In genomic region chrX:24643116-24643515, GRCh38 we compare ENCODE assay signal across 29 cellular contexts. TPM values are rescaled to one million over a fixed set of nuclear protein-coding genes. Genes with fewer than 3 reads are reported as not detected.
DNase-seq lines count a peak whose midpoint lies in the region; FAIRE-seq and TF ChIP-seq lines count a peak whose summit lies in the region.
"Had no signal": no experiment of that assay in that cellular context is flagged by ENCODE, and none has a peak within 500 bp of the region (broad histone marks: within the 10 kb centered on the region; RNA-seq: fewer than 3 reads in every experiment).

No MANE protein-coding gene starts in this region.

- peaks cover 27% of the 10 kb centered on the region for H3F3A ChIP-seq in neural progenitor cell (ENCODE audit: low read depth)

- no peaks in the 10 kb centered on the region for H3K9me3 ChIP-seq in neural progenitor cell (ENCODE audit: low read depth)
- H3K9me3 ChIP-seq: stomach, tibial artery had no signal

- no peak overlapping the region for H3K4me3 ChIP-seq in bronchial epithelial cell (ENCODE audit: low read depth, low read length)
- no peak overlapping the region for H3K4me3 ChIP-seq in neural progenitor cell
- H3K4me3 ChIP-seq: stomach, tibial artery had no signal

- no peak overlapping the region for H2AFZ ChIP-seq in neural progenitor cell (replicated peaks)

- DNase-seq in DMS53 (lab: John Stamatoyannopoulos, UW): peak; percentile 41
- DNase-seq in DMS53 treated with DMSO at 0.1 percent for 48 hours (lab: John Stamatoyannopoulos, UW; ENCODE audit: unreplicated experiment): no peak
- DNase-seq in NCI-H460 (ENCODE audit: extremely low read depth, low read depth): peak; percentile 39
- DNase-seq in bronchial epithelial cell (ENCODE audit: low read depth): peak; percentile 79
- DNase-seq in iris pigment epithelial cell (ENCODE audit: low read depth): peak; percentile 60
- DNase-seq in neural progenitor cell (ENCODE audit: low spot score): no peak
- no peak for DNase-seq in activated CD4-positive, alpha-beta memory T cell treated with anti-CD3 and anti-CD28 coated beads, Interleukin-2, amount 10 ng/mL, durations not matched to agents 7 days and 5 days
- no peak for DNase-seq in superior temporal gyrus (ENCODE audit: extremely low spot score)
- DNase-seq: 8988T; activated CD4-positive, alpha-beta memory T cell treated with anti-CD3 and anti-CD28 coated beads for 36 hours; aorta; CD4-positive, alpha-beta memory T cell; cortex of kidney; DMS 273 treated with DMSO at 0.1 percent for 48 hours; HCEC 1CT; NCI-H1092; NCI-H187; NCI-H526; retina; stimulated activated CD4-positive, alpha-beta T cell treated with anti-CD3 and anti-CD28 coated beads, Interleukin-2, amount 100 ng/mL, for 24 hours; stomach; T-cell; tibial artery had no signal

- CTCF ChIA-PET in activated CD4-positive, alpha-beta memory T cell treated with anti-CD3 and anti-CD28 coated beads, Interleukin-2, amount 10 ng/mL, durations not matched to agents 7 days and 5 days (lab: Charles Lee): no interaction called here

- FAIRE-seq in bronchial epithelial cell (lab: Jason Lieb, UNC): no peak
- FAIRE-seq: G401.6, GM19239, HTR-8/SVneo, RCC 7860 had no signal

- no peak overlapping the region for H3K27ac Mint-ChIP-seq in neural progenitor cell
- H3K27ac Mint-ChIP-seq in activated CD4-positive, alpha-beta memory T cell treated with anti-CD3 and anti-CD28 coated beads, Interleukin-2, amount 10 ng/mL, durations not matched to agents 7 days and 5 days: no peak overlapping the region
- H3K27ac Mint-ChIP-seq: activated CD4-positive, alpha-beta memory T cell treated with anti-CD3 and anti-CD28 coated beads for 36 hours; activated naive CD4-positive, alpha-beta T cell treated with anti-CD3 and anti-CD28 coated beads, Interleukin-2, amount 50 U/mL, for 72 hours; CD4-positive, alpha-beta memory T cell; nephron; T-cell had no signal

- peaks cover 22% of the 10 kb centered on the region for H3K4me1 ChIP-seq in neural progenitor cell

- H3K27ac ChIP-seq in neural progenitor cell: no peak overlapping the region
- H3K27ac ChIP-seq: stomach, tibial artery had no signal

- H3K9ac ChIP-seq in neural progenitor cell: no peak overlapping the region

- no peak overlapping the region for H3K4me3 Mint-ChIP-seq in neural progenitor cell
- H3K4me3 Mint-ChIP-seq in activated CD4-positive, alpha-beta memory T cell treated with anti-CD3 and anti-CD28 coated beads, Interleukin-2, amount 10 ng/mL, durations not matched to agents 7 days and 5 days: no peak overlapping the region
- H3K4me3 Mint-ChIP-seq: activated CD4-positive, alpha-beta memory T cell treated with anti-CD3 and anti-CD28 coated beads for 36 hours; CD4-positive, alpha-beta memory T cell; nephron; T-cell had no signal

- H3K4me1 Mint-ChIP-seq in neural progenitor cell: peaks cover 24% of the 10 kb centered on the region
- peaks cover 19% of the 10 kb centered on the region for H3K4me1 Mint-ChIP-seq in activated CD4-positive, alpha-beta memory T cell treated with anti-CD3 and anti-CD28 coated beads, Interleukin-2, amount 10 ng/mL, durations not matched to agents 7 days and 5 days

- H3K4me2 ChIP-seq in neural progenitor cell: no peak overlapping the region

- H3K27me3 Mint-ChIP-seq in neural progenitor cell (ENCODE audit: insufficient read depth, low read depth): peaks cover 7% of the 10 kb centered on the region
- peaks cover 13% of the 10 kb centered on the region for H3K27me3 Mint-ChIP-seq in activated CD4-positive, alpha-beta memory T cell treated with anti-CD3 and anti-CD28 coated beads, Interleukin-2, amount 10 ng/mL, durations not matched to agents 7 days and 5 days

- H3K27me3 ChIP-seq in bronchial epithelial cell (ENCODE audit: control insufficient read depth, insufficient read depth, low read length): no peaks in the 10 kb centered on the region
- H3K27me3 ChIP-seq in neural progenitor cell: no peaks in the 10 kb centered on the region
- H3K27me3 ChIP-seq: tibial artery had no signal

- no peaks in the 10 kb centered on the region for H3K36me3 Mint-ChIP-seq in neural progenitor cell
- H3K36me3 Mint-ChIP-seq in activated CD4-positive, alpha-beta memory T cell treated with anti-CD3 and anti-CD28 coated beads, Interleukin-2, amount 10 ng/mL, durations not matched to agents 7 days and 5 days (ENCODE audit: low read depth): no peaks in the 10 kb centered on the region
- H3K36me3 Mint-ChIP-seq: activated CD4-positive, alpha-beta memory T cell treated with anti-CD3 and anti-CD28 coated beads for 36 hours; activated naive CD4-positive, alpha-beta T cell treated with anti-CD3 and anti-CD28 coated beads, Interleukin-2, amount 50 U/mL, for 72 hours; CD4-positive, alpha-beta memory T cell; T-cell had no signal

- POLR2A ChIA-PET in activated CD4-positive, alpha-beta memory T cell treated with anti-CD3 and anti-CD28 coated beads, Interleukin-2, amount 10 ng/mL, durations not matched to agents 7 days and 5 days (lab: Charles Lee): no interaction called here

- TF ChIP-seq CTCF in bronchial epithelial cell (IDR thresholded peaks at IDR 0.05; ENCODE audit: insufficient read depth, low read length, severe bottlenecking) (no peak), neural progenitor cell (IDR thresholded peaks at IDR 0.05) (no peak)

- no peaks in the 10 kb centered on the region for H4K20me1 ChIP-seq in neural progenitor cell (ENCODE audit: low read depth)

- no peaks in the 10 kb centered on the region for H3K36me3 ChIP-seq in bronchial epithelial cell (ENCODE audit: control insufficient read depth, insufficient read depth, low read length)
- H3K36me3 ChIP-seq in neural progenitor cell: no peaks in the 10 kb centered on the region
- H3K36me3 ChIP-seq: stomach, tibial artery had no signal

- H3K9me3 Mint-ChIP-seq in neural progenitor cell: no peaks in the 10 kb centered on the region
- H3K9me3 Mint-ChIP-seq in activated CD4-positive, alpha-beta memory T cell treated with anti-CD3 and anti-CD28 coated beads, Interleukin-2, amount 10 ng/mL, durations not matched to agents 7 days and 5 days: no peaks in the 10 kb centered on the region
- H3K9me3 Mint-ChIP-seq: activated CD4-positive, alpha-beta memory T cell treated with anti-CD3 and anti-CD28 coated beads for 36 hours; activated naive CD4-positive, alpha-beta T cell treated with anti-CD3 and anti-CD28 coated beads, Interleukin-2, amount 50 U/mL, for 72 hours; CD4-positive, alpha-beta memory T cell; nephron; T-cell had no signal

- H3K79me2 ChIP-seq in neural progenitor cell (ENCODE audit: low read depth): peaks cover 57% of the 10 kb centered on the region

RNA-seq across cellular contexts. Expression of gene PCYT1B, which starts 4.0 kb away (rescaled TPM):
- total RNA-seq in NCI-H460 (2014; rRNA removed; shearing (Covaris generic)): 0.29 and 0.40 TPM in 2 replicates
- polyA plus RNA-seq in NCI-H460 (2014; cell fraction: nucleus; rRNA removed): 0.79 and 0.99 TPM in 2 replicates
- total RNA-seq in bronchial epithelial cell (under 0.01 and 0.13 TPM in 2 replicates), neural progenitor cell (ENCODE audit: low replicate concordance) (33.9 and 39.1 TPM in 2 replicates)
- total RNA-seq in activated CD4-positive, alpha-beta memory T cell treated with anti-CD3 and anti-CD28 coated beads, Interleukin-2, amount 10 ng/mL, durations not matched to agents 7 days and 5 days: under 1 TPM; 0.25 to 0.45 TPM
- total RNA-seq: CD4-positive, alpha-beta memory T cell had no signal
- polyA plus RNA-seq: CD4-positive, alpha-beta memory T cell had no signal

RNA-seq across cellular contexts. Expression of gene POLA1, which starts 50.6 kb away (rescaled TPM):
- 16.8 and 20.0 TPM in 2 replicates for total RNA-seq in NCI-H460 (2014; rRNA removed; shearing (Covaris generic))
- polyA plus RNA-seq in NCI-H460 (2014; cell fraction: nucleus; rRNA removed): 14.9 and 21.4 TPM in 2 replicates
- total RNA-seq in bronchial epithelial cell (6.4 and 7.4 TPM in 2 replicates), neural progenitor cell (ENCODE audit: low replicate concordance) (67.7 and 80.4 TPM in 2 replicates)
- total RNA-seq in activated CD4-positive, alpha-beta memory T cell treated with anti-CD3 and anti-CD28 coated beads, Interleukin-2, amount 10 ng/mL, durations not matched to agents 7 days and 5 days: 10 to 100 TPM; 28.1 TPM

Comparison
In these comparisons a context has a peak if more than half of its experiments do, and no peak if none do; other contexts are left out.
1. DNase-seq: peak in DMS53 (single experiment), NCI-H460 (single experiment), bronchial epithelial cell (single experiment) and iris pigment epithelial cell (single experiment); none in DMS53 treated with DMSO at 0.1 percent for 48 hours (single experiment), neural progenitor cell (single experiment), activated CD4-positive, alpha-beta memory T cell treated with anti-CD3 and anti-CD28 coated beads, Interleukin-2, amount 10 ng/mL, durations not matched to agents 7 days and 5 days (single experiment) and superior temporal gyrus (single experiment).
2. RNA of gene PCYT1B, which starts 4.0 kb away (total RNA-seq): 33.9 to 39.1 TPM in neural progenitor cell; 0.25 to 0.45 TPM in activated CD4-positive, alpha-beta memory T cell treated with anti-CD3 and anti-CD28 coated beads, Interleukin-2, amount 10 ng/mL, durations not matched to agents 7 days and 5 days, 0.29 to 0.40 TPM in NCI-H460 and under 0.01 to 0.13 TPM in bronchial epithelial cell; every median in the first group is over 10 times any median in the second.